ENCODE assay signal across 16 cellular contexts in the genomic region with DNA sequence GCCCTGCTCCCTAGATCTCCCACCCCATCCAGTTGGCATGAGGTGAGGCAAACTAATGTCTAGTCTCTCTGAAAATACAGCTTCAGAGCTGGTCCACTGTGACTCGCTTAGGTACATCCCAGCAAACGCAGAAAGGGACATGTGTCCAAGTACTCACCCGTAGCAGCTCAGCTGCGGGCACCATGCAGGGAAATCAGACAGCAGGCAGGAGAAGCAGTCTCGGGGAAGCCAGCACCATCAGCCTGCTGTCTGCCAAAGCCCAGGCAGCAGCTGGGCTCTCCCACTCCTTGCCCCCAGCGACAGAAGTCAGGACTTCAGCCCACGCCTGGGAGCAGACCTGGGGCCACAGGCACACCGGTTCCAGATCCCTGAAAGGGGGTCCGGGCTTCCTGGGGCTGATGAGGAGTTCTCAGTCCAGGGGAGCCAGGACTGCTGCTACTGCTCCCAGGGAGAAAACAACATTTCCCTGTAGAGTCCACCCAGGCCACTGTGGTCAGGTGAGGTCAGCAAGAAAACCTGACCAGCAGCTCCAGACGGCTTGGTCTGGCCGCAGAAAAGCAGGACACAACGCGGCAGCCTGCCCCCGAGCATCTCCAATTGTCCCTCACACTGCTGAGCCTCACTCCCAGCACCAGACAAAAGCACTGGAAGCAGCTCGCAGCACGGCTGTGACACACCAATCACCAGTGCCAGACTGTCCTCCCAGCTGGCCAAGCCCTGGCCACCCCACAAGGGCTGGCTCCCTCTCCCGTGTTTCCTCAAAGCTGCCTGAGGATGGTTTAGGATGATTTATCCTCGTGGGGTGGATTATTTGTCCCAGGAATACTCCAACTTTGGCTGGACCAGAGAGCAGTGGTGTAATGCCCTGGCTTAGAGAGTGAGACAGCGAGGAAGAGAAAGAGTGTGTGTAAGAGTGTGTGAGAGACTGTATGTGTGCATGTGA. TPM values are rescaled to one million over a fixed set of nuclear protein-coding genes. Genes with fewer than 3 reads are reported as not detected.
A peak's percentile ranks its signal among the peaks of the same experiment; 100 is the strongest.
DNase-seq lines count a peak whose midpoint lies in the region; ATAC-seq and TF ChIP-seq lines count a peak whose summit lies in the region.
"Had no signal": no experiment of that assay in that cellular context is flagged by ENCODE, and none has a peak within 500 bp of the region (broad histone marks: within the 10 kb centered on the region; RNA-seq: fewer than 3 reads in every experiment).

No MANE protein-coding gene starts in this region.

- 42% methylated on average over 19 of the region's 19 CpGs for WGBS in right cardiac atrium

- H3K4me3 ChIP-seq in WERI-Rb-1 (ENCODE audit: low read depth, low read length) (peak overlapping the region; percentile 6), right cardiac atrium (ENCODE audit: low read length) (no peak overlapping the region), gastrocnemius medialis (no peak overlapping the region)
- H3K4me3 ChIP-seq: thoracic aorta had no signal

- H3K9me3 ChIP-seq in WERI-Rb-1 (ENCODE audit: severe bottlenecking) (no peaks in the 10 kb centered on the region), right cardiac atrium (ENCODE audit: control insufficient read depth, low read length) (no peaks in the 10 kb centered on the region), gastrocnemius medialis (no peaks in the 10 kb centered on the region)
- H3K9me3 ChIP-seq: thoracic aorta had no signal

- intact Hi-C loops in right cardiac atrium (cut with DNase I): no loop called here
- intact Hi-C loops in gastrocnemius medialis (cut with DNase I; ENCODE audit: low total_unique reads): no loop called here

- TF ChIP-seq CTCF in WERI-Rb-1 (IDR thresholded peaks at IDR 0.05; ENCODE audit: low read depth, low read length): no peak
- TF ChIP-seq CTCF in gastrocnemius medialis (IDR thresholded peaks at IDR 0.05 in 4 of 5, conservative IDR thresholded peaks at IDR 0.05 in 1 of 5): no peak

- TF ChIP-seq POLR2A in gastrocnemius medialis (IDR thresholded peaks at IDR 0.05): no peak

- in situ Hi-C loops in gastrocnemius medialis (cut with MboI; ENCODE audit: low sequenced_read_pairs in 4 of 4): no loop called here

- H3K4me1 ChIP-seq in right cardiac atrium (ENCODE audit: control insufficient read depth, insufficient read depth, low read length) (peaks cover 7% of the 10 kb centered on the region), gastrocnemius medialis (peaks cover 0 to 15% of the 10 kb centered on the region in 2 donors)

- no peaks in the 10 kb centered on the region for H3K27me3 ChIP-seq in WERI-Rb-1 (ENCODE audit: insufficient read depth, low read depth, severe bottlenecking)
- no peaks in the 10 kb centered on the region for H3K27me3 ChIP-seq in right cardiac atrium (ENCODE audit: control insufficient read depth, insufficient read depth)
- peaks cover 25 to 31% (median 28%) of the 10 kb centered on the region in 3 donors for H3K27me3 ChIP-seq in gastrocnemius medialis

- peak overlapping the region; percentile 10; the same call in 1 of the 2 replicates for H3K27ac ChIP-seq in WERI-Rb-1
- H3K27ac ChIP-seq in right cardiac atrium (ENCODE audit: low read length): no peak overlapping the region
- no peak overlapping the region for H3K27ac ChIP-seq in gastrocnemius medialis
- H3K27ac ChIP-seq: thoracic aorta had no signal

- H3K36me3 ChIP-seq in WERI-Rb-1 (no peaks in the 10 kb centered on the region), gastrocnemius medialis (no peaks in the 10 kb centered on the region)
- H3K36me3 ChIP-seq: thoracic aorta had no signal

- DNase-seq in NCI-H1417 (lab: John Stamatoyannopoulos, UW): peak in 2 of 3 experiments; percentile 37 to 53
- DNase-seq in NCI-H1417 treated with DMSO at 0.1 percent for 48 hours (lab: John Stamatoyannopoulos, UW): no peak
- DNase-seq in WERI-Rb-1: peak; percentile 46
- DNase-seq in right cardiac atrium: peak; percentile 35 to 73 (median 67)
- DNase-seq in gastrocnemius medialis: peak; percentile 13 to 46
- no peak for DNase-seq in kidney tubule cell (ENCODE audit: low spot score)
- no peak for DNase-seq in RPMI8226
- DNase-seq in NCI-H2196 treated with DMSO at 0.1 percent for 48 hours (lab: John Stamatoyannopoulos, UW; ENCODE audit: unreplicated experiment): no peak
- DNase-seq: activated CD4-positive, alpha-beta T cell treated with anti-CD3 and anti-CD28 coated beads, Interleukin-2, amount 10 ng/mL, durations not matched to agents 24 days and 14 days; activated effector memory CD4-positive, alpha-beta T cell treated with Interleukin-2 at 50 U/mL for 16 hours; Calu3; NCI-H526 treated with DMSO at 0.1 percent for 48 hours had no signal

- ATAC-seq in right cardiac atrium (peak; percentile 47 to 52), gastrocnemius medialis (peak; percentile 58 to 73)
- ATAC-seq: esophagus mucosa; natural killer cell treated with Interleukin-12 subunit alpha and Interleukin-12 subunit beta and Interleukin-15 and Interleukin-18, amount 100 ng/mL, for 72 hours had no signal

RNA-seq across cellular contexts. Expression of a gene that starts 34.7 kb away (rescaled TPM):
- 1 to 10 TPM in 3 of 4 donors, under 1 TPM in 1; 0.72 to 4.9 (median 3.1) TPM for total RNA-seq in right cardiac atrium
- polyA plus RNA-seq in right cardiac atrium: 3.3 TPM
- total RNA-seq in gastrocnemius medialis: under 1 TPM in 2 of 4 donors, not detected in 2; 0.10 to 0.26 TPM
- total RNA-seq: A172; activated CD4-positive, alpha-beta T cell treated with anti-CD3 and anti-CD28 coated beads, Interleukin-2, amount 10 ng/mL, durations not matched to agents 24 days and 14 days; Calu3; esophagus mucosa; natural killer cell treated with Interleukin-12 subunit alpha and Interleukin-12 subunit beta and Interleukin-15 and Interleukin-18, amount 100 ng/mL, for 72 hours had no signal

Comparison
In these comparisons a context has a peak if more than half of its experiments do, and no peak if none do; other contexts are left out.
1. DNase-seq: peak in NCI-H1417 (2 of 3), WERI-Rb-1 (single experiment), right cardiac atrium (3 of 3) and gastrocnemius medialis (2 of 2); none in NCI-H1417 treated with DMSO at 0.1 percent for 48 hours (single experiment), kidney tubule cell (single experiment), RPMI8226 (single experiment) and NCI-H2196 treated with DMSO at 0.1 percent for 48 hours (single experiment).